14 cellular contexts compared by ENCODE assay signal in genomic region chr10:75662715-75663114, GRCh38.
A peak's percentile ranks its signal among the peaks of the same experiment; 100 is the strongest.
DNase-seq lines count a peak whose midpoint lies in the region; ATAC-seq and TF ChIP-seq lines count a peak whose summit lies in the region.
"Had no signal": no experiment of that assay in that cellular context is flagged by ENCODE, and none has a peak within 500 bp of the region (broad histone marks: within the 10 kb centered on the region; RNA-seq: fewer than 3 reads in every experiment).

No MANE protein-coding gene starts in this region.

- 50% methylated on average over 3 of the region's 3 CpGs for WGBS in SK-N-SH (ENCODE audit: low lambda C conversion rate)

- no peak overlapping the region for H3K9ac ChIP-seq in SK-N-SH

- peaks cover 19% of the 10 kb centered on the region for H3K4me1 ChIP-seq in ACC112 (ENCODE audit: control insufficient read depth, insufficient read depth, low read length, unreplicated experiment)
- no peaks in the 10 kb centered on the region; a peak in 1 of 4 replicates for H3K4me1 ChIP-seq in SK-N-SH (ENCODE audit: control insufficient read depth in 1 of 2, insufficient read depth in 2 of 2, low read depth in 1 of 2, low read length in 1 of 2)

- CTCF ChIA-PET in SK-N-SH (lab: Yijun Ruan, JAX) = interaction anchor here (0.8 to 1.4 kb wide), 2 partner anchors 9 to 18 kb away, joined by 3 to 7 read pairs; no protein-coding TSS in a partner anchor

- H3K4me3 ChIP-seq in ACC112 (ENCODE audit: low read depth, low read length) = no peak overlapping the region
- H3K4me3 ChIP-seq in SK-N-SH (ENCODE audit: low read depth in 2 of 2, low read length in 1 of 2) = no peak overlapping the region

- POLR2A ChIA-PET in SK-N-SH (lab: Yijun Ruan, JAX) = no interaction called here

- H2AFZ ChIP-seq in ACC112 (ENCODE audit: low read length, unreplicated experiment) (no peak overlapping the region), SK-N-SH (ENCODE audit: low read depth) (no peak overlapping the region)

- peak overlapping the region; percentile 13; the same call in 1 of the 2 replicates for H3K27ac ChIP-seq in ACC112 (ENCODE audit: low read depth, low read length)
- H3K27ac ChIP-seq in SK-N-SH (ENCODE audit: low read depth in 2 of 2, low read length in 1 of 2) = no peak overlapping the region

- H3K36me3 ChIP-seq in ACC112 (ENCODE audit: insufficient read depth, low read length) = no peaks in the 10 kb centered on the region
- no peaks in the 10 kb centered on the region for H3K36me3 ChIP-seq in SK-N-SH (replicated peaks in 1 of 2; ENCODE audit: control insufficient read depth in 1 of 2, insufficient read depth in 2 of 2, low read length in 1 of 2)

- no peak for DNase-seq in SK-N-SH
- DNase-seq in globus pallidus (ENCODE audit: low spot score) = peak; percentile 20
- peak; percentile 31 for DNase-seq in pons (ENCODE audit: low spot score)
- no peak for DNase-seq in activated effector memory CD4-positive, alpha-beta T cell treated with anti-CD3 and anti-CD28 coated beads, Interleukin-2, amount 50 U/mL, for 16 hours
- no peak for DNase-seq in 8988T
- no peak for DNase-seq in kidney glomerular epithelial cell (lab: John Stamatoyannopoulos, UW)
- DNase-seq: activated CD4-positive, alpha-beta memory T cell treated with anti-CD3 and anti-CD28 coated beads, Interleukin-2, amount 10 ng/mL, durations not matched to agents 7 days and 5 days; DMS53; effector memory CD8-positive, alpha-beta T cell; naive B cell; NCI-H1694 had no signal

- TF ChIP-seq CTCF in SK-N-SH (IDR thresholded peaks at IDR 0.05) = no peak

- ATAC-seq in HG03521 (IDR thresholded peaks at IDR 0.05; ENCODE audit: unreplicated experiment) = no peak
- ATAC-seq: effector memory CD8-positive, alpha-beta T cell; stimulated activated memory B cell treated with anti-CD40 and anti-IgM and Interleukin-4, amounts not matched to agents 10 μg/mL and 1 μg/mL and 100 μg/mL, for 72 hours had no signal

- no peak overlapping the region for H3K4me2 ChIP-seq in SK-N-SH

- no peaks in the 10 kb centered on the region for H3K79me2 ChIP-seq in ACC112 (ENCODE audit: control insufficient read depth, insufficient read depth, low read length, unreplicated experiment)
- H3K79me2 ChIP-seq in SK-N-SH (ENCODE audit: insufficient read depth) = no peaks in the 10 kb centered on the region

- H3K9me2 ChIP-seq in SK-N-SH = no peaks in the 10 kb centered on the region

- no peaks in the 10 kb centered on the region for H4K20me1 ChIP-seq in SK-N-SH (ENCODE audit: insufficient read depth)

- H3F3A ChIP-seq in SK-N-SH (replicated peaks; ENCODE audit: insufficient read depth) = no peaks in the 10 kb centered on the region

- TF ChIP-seq EP300 in SK-N-SH (IDR thresholded peaks at IDR 0.05; ENCODE audit: borderline replicate concordance in 1 of 2, low read depth in 1 of 2, low read length in 1 of 2) = no peak

- H3K27me3 ChIP-seq in ACC112 (ENCODE audit: insufficient read depth, low read length) (no peaks in the 10 kb centered on the region), SK-N-SH (ENCODE audit: insufficient read depth) (no peaks in the 10 kb centered on the region)

- no peaks in the 10 kb centered on the region for H3K9me3 ChIP-seq in SK-N-SH

- TF ChIP-seq RAD21 in SK-N-SH (IDR thresholded peaks at IDR 0.05; ENCODE audit: low read length) = no peak

TF ChIP-seq in SK-N-SH, 30 proteins besides CTCF, POLR2A, EP300 and RAD21:
- no peak for TF ChIP-seq YY1 (IDR thresholded peaks at IDR 0.05; ENCODE audit: low read depth)
- peak; percentile 54 for TF ChIP-seq TCF12 (IDR thresholded peaks at IDR 0.05)
- peak; percentile 59; the same call in 1 of the 2 replicates for TF ChIP-seq PBX3 (IDR thresholded peaks at IDR 0.05)
TF ChIP-seq in SK-N-SH: peak in this region for 2.

Comparison
In these comparisons a context has a peak if more than half of its experiments do, and no peak if none do; other contexts are left out.
1. DNase-seq: peak in globus pallidus (single experiment) and pons (single experiment); none in SK-N-SH (single experiment), activated effector memory CD4-positive, alpha-beta T cell treated with anti-CD3 and anti-CD28 coated beads, Interleukin-2, amount 50 U/mL, for 16 hours (single experiment), 8988T (single experiment) and kidney glomerular epithelial cell (single experiment).